8 cellular contexts compared by ENCODE assay signal in the genomic region with DNA sequence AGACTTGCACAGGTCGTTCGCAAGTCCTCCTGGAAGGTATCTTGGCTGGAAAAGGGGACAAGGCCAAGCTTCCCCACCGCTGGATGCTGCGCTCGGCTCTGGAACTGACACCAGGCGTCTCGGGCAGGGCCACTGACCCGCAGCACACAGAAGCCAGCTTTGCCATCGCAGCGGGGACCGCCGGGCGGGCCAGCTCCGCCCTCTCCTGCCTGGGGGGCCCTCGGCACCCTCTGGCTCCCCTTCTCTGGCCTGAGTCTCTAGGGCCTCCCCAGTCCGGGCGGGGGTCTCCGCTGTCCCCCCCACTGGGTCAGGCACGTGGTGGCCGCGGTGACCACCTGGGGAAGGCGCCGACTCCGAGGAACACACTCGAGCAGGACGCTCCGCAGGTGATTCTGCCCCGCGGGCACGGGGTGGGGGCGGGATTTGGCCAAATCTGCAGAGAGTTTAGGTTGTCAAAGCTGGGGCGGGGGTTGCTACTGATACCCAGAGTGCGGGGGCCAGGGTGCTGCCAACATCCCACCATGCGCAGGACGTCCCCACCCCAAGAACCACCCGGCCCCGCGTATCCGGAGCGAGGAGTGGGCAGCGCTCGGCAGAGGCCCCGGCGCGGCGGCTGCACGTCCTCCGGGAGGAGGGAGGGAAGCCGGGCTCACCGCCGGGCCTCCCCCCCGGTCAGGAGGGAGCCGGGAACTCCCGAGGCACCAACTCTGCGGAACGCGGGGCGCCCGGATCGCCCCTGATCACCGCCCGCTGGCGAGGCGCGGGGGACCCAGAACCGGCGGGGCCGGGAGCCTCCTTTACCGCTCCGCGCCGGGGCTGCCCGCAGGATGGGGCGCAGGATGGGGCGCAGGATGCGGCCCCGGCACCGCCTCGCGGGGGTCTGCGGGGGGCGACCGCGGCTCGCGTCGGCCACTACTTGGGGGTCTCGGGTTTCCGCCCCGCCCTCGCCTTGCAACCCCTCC. TPM values are rescaled to one million over a fixed set of nuclear protein-coding genes. Genes with fewer than 3 reads are reported as not detected.
A peak's percentile ranks its signal among the peaks of the same experiment; 100 is the strongest.
DNase-seq lines count a peak whose midpoint lies in the region; ATAC-seq and TF ChIP-seq lines count a peak whose summit lies in the region.

No MANE protein-coding gene starts in this region.

- no peaks in the 10 kb centered on the region for H3K9me3 ChIP-seq in mucosa of descending colon

- no TSS peak for BruUV-seq in Calu3 (replicated peaks; lab: Mats Ljungman, UMichigan)

- peak overlapping the region; percentile 53 for H3K4me3 Mint-ChIP-seq in Calu3 (ENCODE audit: low read depth, unreplicated experiment)

- peaks cover 35% of the 10 kb centered on the region for H3K36me3 Mint-ChIP-seq in Calu3 (ENCODE audit: insufficient read depth, unreplicated experiment)

- H3K27ac Mint-ChIP-seq in Calu3 (ENCODE audit: unreplicated experiment) = no peak overlapping the region

- no peaks in the 10 kb centered on the region for H3K9me3 Mint-ChIP-seq in Calu3 (ENCODE audit: low read depth, unreplicated experiment)

- intact Hi-C loops in Calu3 (cut with micrococcal nuclease; ENCODE audit: unreplicated experiment) (no loop called here), mucosa of descending colon (cut with DNase I, micrococcal nuclease) (no loop called here)

- DNase-seq in Calu3 (no peak), M059J (ENCODE audit: low read depth) (peak; percentile 33), choroid plexus epithelial cell (ENCODE audit: low read depth) (no peak), mucosa of descending colon (peak in 1 of 3 donors; percentile 68), pons (ENCODE audit: low spot score) (no peak)
- DNase-seq in activated CD4-positive, alpha-beta T cell treated with anti-CD3 and anti-CD28 coated beads for 48 hours = no peak
- DNase-seq in stimulated activated CD4-positive, alpha-beta T cell treated with anti-CD3 and anti-CD28 coated beads, Interleukin-4, amount 100 ng/mL, for 4 hours = no peak

- H3K27me3 Mint-ChIP-seq in Calu3 (ENCODE audit: unreplicated experiment) = peaks cover 23% of the 10 kb centered on the region

- H3K4me1 Mint-ChIP-seq in Calu3 (ENCODE audit: low read depth, unreplicated experiment) = peaks cover 37% of the 10 kb centered on the region

- H3K36me3 ChIP-seq in mucosa of descending colon (ENCODE audit: low read depth) = no peaks in the 10 kb centered on the region

- TF ChIP-seq CTCF in Calu3 (IDR thresholded peaks at IDR 0.05; ENCODE audit: unreplicated experiment) (no peak), choroid plexus epithelial cell (conservative IDR thresholded peaks at IDR 0.05; ENCODE audit: low read depth, low read length) (no peak), mucosa of descending colon (IDR thresholded peaks at IDR 0.05) (no peak)

- ATAC-seq in mucosa of descending colon (peak; percentile 2), HG02852 (IDR thresholded peaks at IDR 0.05; ENCODE audit: unreplicated experiment) (no peak)

- H3K4me3 ChIP-seq in choroid plexus epithelial cell (ENCODE audit: low read depth, low read length) (peak overlapping the region; percentile 59), mucosa of descending colon (peak overlapping the region; percentile 32)

- H3K4me1 ChIP-seq in mucosa of descending colon (ENCODE audit: low read depth) = peaks cover 29% of the 10 kb centered on the region

- CTCF ChIA-PET in Calu3 (lab: Charles Lee) = no interaction called here

RNA-seq across cellular contexts. Expression of a gene that starts 0.8 kb away (rescaled TPM):
- total RNA-seq in Calu3 (2022) = 29.0 and 40.9 TPM in 2 replicates
- total RNA-seq in M059J (2014; rRNA removed; shearing (Covaris generic)) = 37.6 and 42.7 TPM in 2 replicates
- total RNA-seq in mucosa of descending colon = 100 to 1,000 TPM in 2 of 3 donors, 10 to 100 TPM in 1; 78.6 to 134 (median 116) TPM
